In the genomic region with DNA sequence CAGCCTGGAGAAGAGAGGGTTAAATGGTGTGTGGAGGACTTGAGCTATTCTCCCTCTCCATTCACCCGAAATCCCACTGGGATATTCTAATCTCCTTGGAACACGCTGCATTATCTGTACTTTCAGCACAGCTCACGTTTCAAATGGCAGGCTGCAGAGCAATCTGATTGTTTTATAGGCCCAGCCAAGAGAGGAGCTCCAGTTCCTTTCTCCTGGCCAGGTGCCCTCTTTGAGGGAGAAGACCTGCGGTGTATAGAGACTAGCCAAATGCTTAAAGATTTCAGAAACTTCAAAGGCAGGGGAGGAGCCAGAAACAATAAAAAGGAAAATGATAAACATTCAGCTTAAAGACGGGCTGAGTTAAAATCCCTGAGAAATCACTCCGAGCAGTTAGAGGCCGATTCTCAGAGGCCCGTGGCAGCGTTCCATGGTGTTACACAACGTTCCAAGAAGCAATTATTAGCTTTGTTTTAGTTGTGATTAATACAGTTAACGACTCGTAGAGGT, we compare ENCODE assay signal across 10 cellular contexts.
DNase-seq lines count a peak whose midpoint lies in the region; FAIRE-seq and TF ChIP-seq lines count a peak whose summit lies in the region.
"Had no signal": no experiment of that assay in that cellular context is flagged by ENCODE, and none has a peak within 500 bp of the region (broad histone marks: within the 10 kb centered on the region; RNA-seq: fewer than 3 reads in every experiment).

No MANE protein-coding gene starts in this region.

- H3K4me3 ChIP-seq in AG10803 (ENCODE audit: low read length): no peak overlapping the region
- H3K4me3 ChIP-seq in osteoblast (ENCODE audit: insufficient read depth, low read length): peak overlapping the region; percentile 46

- H3K9me3 ChIP-seq in osteoblast (ENCODE audit: low read depth, low read length): no peaks in the 10 kb centered on the region

- H4K20me1 ChIP-seq in osteoblast (ENCODE audit: insufficient read depth, low read length): no peaks in the 10 kb centered on the region

- no peaks in the 10 kb centered on the region for H3K36me3 ChIP-seq in osteoblast (ENCODE audit: insufficient read depth, low read length)

- no peak for FAIRE-seq in GM19239 (lab: Jason Lieb, UNC)

- H3K27ac ChIP-seq in osteoblast (ENCODE audit: low read depth, low read length): peak overlapping the region; percentile 69

- no peaks in the 10 kb centered on the region for H3K79me2 ChIP-seq in osteoblast (ENCODE audit: insufficient read depth, low read length)

- peak overlapping the region; percentile 73 for H3K4me2 ChIP-seq in osteoblast (ENCODE audit: insufficient read depth, low read length)

- DNase-seq in AG10803 (ENCODE audit: low read depth) (peak; percentile 76), NCI-H2171 treated with DMSO at 0.1 percent for 48 hours (lab: John Stamatoyannopoulos, UW) (peak; percentile 95), fibroblast of gingiva (ENCODE audit: low read depth) (peak; percentile 83), osteoblast (ENCODE audit: insufficient read length, low spot score, missing footprints) (no peak), GM19239 (ENCODE audit: insufficient read length, low spot score) (no peak), HPDE6-E6E7 (ENCODE audit: extremely low spot score) (no peak), mesenteric fat pad (ENCODE audit: low spot score) (no peak), NCI-H2081 (lab: John Stamatoyannopoulos, UW) (no peak)
- DNase-seq: CD8-positive, alpha-beta memory T cell; NK-92 treated with Interleukin-12 subunit alpha and Interleukin-12 subunit beta, amount 100 ng/mL, for 24 hours had no signal

- no peaks in the 10 kb centered on the region for H3K27me3 ChIP-seq in osteoblast (ENCODE audit: insufficient read depth, low read length)

- TF ChIP-seq CTCF in AG10803 (conservative IDR thresholded peaks at IDR 0.05; ENCODE audit: low read length) (no peak), osteoblast (IDR thresholded peaks at IDR 0.05; ENCODE audit: extremely low read depth, low read depth, low read length) (no peak)

- peak overlapping the region; percentile 85 for H2AFZ ChIP-seq in osteoblast (ENCODE audit: low read length)

- H3K4me1 ChIP-seq in osteoblast (ENCODE audit: insufficient read depth, low read length): peaks cover 68% of the 10 kb centered on the region

Comparison
In these comparisons a context has a peak if more than half of its experiments do, and no peak if none do; other contexts are left out.
1. DNase-seq: peak in AG10803 (single experiment), NCI-H2171 treated with DMSO at 0.1 percent for 48 hours (single experiment) and fibroblast of gingiva (single experiment); none in osteoblast (single experiment), GM19239 (single experiment), HPDE6-E6E7 (single experiment), mesenteric fat pad (single experiment) and NCI-H2081 (0 of 2).